Comparison of ENCODE assay signal across 18 cellular contexts in the genomic region with DNA sequence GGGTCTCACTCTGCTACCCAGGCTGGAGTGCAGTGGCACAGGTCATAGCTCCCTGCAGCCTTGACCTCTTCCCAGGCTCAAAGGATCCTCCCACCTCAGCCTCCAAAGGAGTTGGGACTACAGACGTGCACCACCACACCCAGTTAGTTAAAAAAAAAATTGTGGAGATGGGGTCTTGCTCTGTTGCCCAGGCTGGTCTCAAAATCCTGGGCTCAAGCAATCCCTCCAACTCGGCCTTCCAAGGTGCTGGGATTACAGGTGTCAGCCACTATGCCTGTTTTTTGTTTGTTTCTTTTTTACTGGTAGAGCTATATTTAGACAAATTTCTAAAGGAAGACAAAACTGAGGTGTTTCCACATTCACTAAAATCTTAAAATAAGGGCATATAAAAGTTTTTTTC. TPM values are rescaled to one million over a fixed set of nuclear protein-coding genes. Genes with fewer than 3 reads are reported as not detected.
DNase-seq lines count a peak whose midpoint lies in the region; ATAC-seq, FAIRE-seq and TF ChIP-seq lines count a peak whose summit lies in the region.
"Had no signal": no experiment of that assay in that cellular context is flagged by ENCODE, and none has a peak within 500 bp of the region (broad histone marks: within the 10 kb centered on the region; RNA-seq: fewer than 3 reads in every experiment).

No MANE protein-coding gene starts in this region.

- FAIRE-seq in GM12878 (lab: Jason Lieb, UNC) = no peak
- FAIRE-seq: kidney had no signal

- H3K4me3 Mint-ChIP-seq in CD4-positive, alpha-beta T cell = peak overlapping the region; percentile 3
- no peak overlapping the region for H3K4me3 Mint-ChIP-seq in natural killer cell

- TF ChIP-seq POLR2A in GM12878 (IDR thresholded peaks at IDR 0.05; ENCODE audit: low read depth, low read length) = no peak

- no peak for TF ChIP-seq CTCF in CD4-positive, alpha-beta T cell (IDR thresholded peaks at IDR 0.05)
- no peak for TF ChIP-seq CTCF in HEK293 (tag by site-specific recombination; IDR thresholded peaks at IDR 0.05)
- no peak for TF ChIP-seq CTCF in GM12878 (IDR thresholded peaks at IDR 0.05 in 2 of 3, conservative IDR thresholded peaks at IDR 0.05 in 1 of 3; ENCODE audit: control insufficient read depth in 2 of 3, extremely low read depth in 1 of 3, insufficient read depth in 1 of 3, low read depth in 3 of 3, low read length in 3 of 3)
- TF ChIP-seq CTCF in natural killer cell (IDR thresholded peaks at IDR 0.05) = no peak
- TF ChIP-seq CTCF in RWPE1 (conservative IDR thresholded peaks at IDR 0.05; ENCODE audit: low read depth) = no peak

- peaks cover 2% of the 10 kb centered on the region for H3K9me3 Mint-ChIP-seq in CD4-positive, alpha-beta T cell
- H3K9me3 Mint-ChIP-seq in natural killer cell = no peaks in the 10 kb centered on the region

- in situ Hi-C loops in GM12878 (cut with MboI) = no loop called here

- no TSS peak for BruUV-seq in GM12878 (replicated peaks; lab: Mats Ljungman, UMichigan)

- H4K20me1 ChIP-seq in GM12878 (ENCODE audit: control insufficient read depth, insufficient read depth) = no peaks in the 10 kb centered on the region

- peaks cover 37% of the 10 kb centered on the region for H3K4me1 Mint-ChIP-seq in CD4-positive, alpha-beta T cell (ENCODE audit: low read depth)
- peaks cover 48 to 58% of the 10 kb centered on the region in 2 donors for H3K4me1 Mint-ChIP-seq in natural killer cell

- peaks cover 10% of the 10 kb centered on the region for H3K27me3 Mint-ChIP-seq in CD4-positive, alpha-beta T cell
- peaks cover 6 to 12% of the 10 kb centered on the region in 2 donors for H3K27me3 Mint-ChIP-seq in natural killer cell (ENCODE audit: low read depth in 2 of 2)

- no peak overlapping the region for H2AFZ ChIP-seq in GM12878 (ENCODE audit: control insufficient read depth, low read depth, low read length)

- H3K4me3 ChIP-seq in HEK293 (ENCODE audit: low read depth, low read length) = no peak overlapping the region
- H3K4me3 ChIP-seq in GM12878 = peak overlapping the region; percentile 80; the same call in 1 of the 2 replicates
- H3K4me3 ChIP-seq: SK-N-MC had no signal

- POLR2A ChIA-PET in CD4-positive, alpha-beta T cell (lab: Charles Lee) = no interaction called here
- POLR2A ChIA-PET in HEK293 (lab: Yijun Ruan, JAX) = no interaction called here
- POLR2A ChIA-PET in GM12878 (lab: Charles Lee) = no interaction called here
- POLR2A ChIA-PET in RWPE1 (lab: Yijun Ruan, JAX; ENCODE audit: low non-redundant PET) = no interaction called here

- SMC1A ChIA-PET in GM12878 (lab: Charles Lee; ENCODE audit: uncharacterized antibody, unreplicated experiment) = interaction anchor here (0.8 to 2.1 kb wide), 2 partner anchors 12 to 24 kb away, joined by 3 to 9 read pairs; no protein-coding TSS in a partner anchor

- peaks cover 61% of the 10 kb centered on the region for H3K36me3 Mint-ChIP-seq in CD4-positive, alpha-beta T cell (ENCODE audit: low read depth)
- peaks cover 40% of the 10 kb centered on the region for H3K36me3 Mint-ChIP-seq in natural killer cell

- intact Hi-C loops in CD4-positive, alpha-beta T cell (cut with DNase I, micrococcal nuclease) = loop anchor here in 1 of 2 experiments (5.0 kb wide), 3 partner anchors 175 to 485 kb away; a partner anchor contains a TSS
- intact Hi-C loops in GM12878 (cut with micrococcal nuclease; ENCODE audit: unreplicated experiment) = no loop called here
- intact Hi-C loops in natural killer cell (cut with micrococcal nuclease) = no loop called here

- peaks cover 4% of the 10 kb centered on the region for H3K27me3 ChIP-seq in CD4-positive, alpha-beta T cell (ENCODE audit: control insufficient read depth, insufficient read depth, low read length)
- H3K27me3 ChIP-seq in GM12878 (replicated peaks in 1 of 2; ENCODE audit: control insufficient read depth in 2 of 2, insufficient read depth in 2 of 2, low read length in 1 of 2) = no peaks in the 10 kb centered on the region

- RAD21 ChIA-PET in GM12878 (lab: Charles Lee; ENCODE audit: unreplicated experiment) = interaction anchor here (0.8 kb wide), 1 partner anchor 12 kb away, joined by 3 read pairs; no protein-coding TSS in a partner anchor

- peak overlapping the region; percentile 66 for H3K4me2 ChIP-seq in GM12878 (ENCODE audit: control insufficient read depth, insufficient read depth)

- peaks cover 10 to 44% of the 10 kb centered on the region in 2 experiments for H3K36me3 ChIP-seq in HEK293 (ENCODE audit: control insufficient read depth in 2 of 2, insufficient read depth in 1 of 2, low read length in 2 of 2)
- H3K36me3 ChIP-seq in GM12878 (ENCODE audit: control insufficient read depth in 2 of 2, insufficient read depth in 2 of 2, low read length in 1 of 2) = peaks cover 0 to 20% of the 10 kb centered on the region in 2 experiments; a peak in 2 of 4 replicates

- no peak for DNase-seq in CD4-positive, alpha-beta T cell
- no peak for DNase-seq in GM12878 (ENCODE audit: low read depth, low spot score)
- no peak for DNase-seq in natural killer cell
- no peak for DNase-seq in NCI-H345 (lab: John Stamatoyannopoulos, UW)
- DNase-seq in cerebellar nuclear complex (lab: John Stamatoyannopoulos, UW) = no peak
- DNase-seq in RWPE1 (ENCODE audit: low spot score) = no peak
- DNase-seq: activated CD4-positive, alpha-beta T cell treated with anti-CD3 and anti-CD28 coated beads, Interleukin-2, amount 50 U/mL, for 1 hour; DMS 273 treated with DMSO at 0.1 percent for 48 hours; effector memory CD4-positive, alpha-beta T cell; kidney; NCI-H1436; NCI-H82; stimulated activated CD4-positive, alpha-beta T cell treated with anti-CD3 and anti-CD28 coated beads, Interleukin-12 subunit alpha, Interleukin-12 subunit beta, amount 100 ng/mL, for 4 hours; tibial artery had no signal

- CTCF ChIA-PET in CD4-positive, alpha-beta T cell (lab: Charles Lee) = no interaction called here
- CTCF ChIA-PET in HEK293 (lab: Yijun Ruan, JAX) (no interaction called here), GM12878 (lab: Yijun Ruan, JAX) (interaction anchor here (1.2 to 1.5 kb wide), 2 partner anchors 23 to 24 kb away, joined by 3 to 7 read pairs; no protein-coding TSS in a partner anchor), RWPE1 (lab: Yijun Ruan, JAX) (interaction anchor here (0.7 kb wide), 1 partner anchor 9 kb away, joined by 3 read pairs; no protein-coding TSS in a partner anchor)

- H3K9ac ChIP-seq in GM12878 (ENCODE audit: control insufficient read depth, insufficient read depth, low read length) = no peak overlapping the region

- peaks cover 6% of the 10 kb centered on the region for H3K9me3 ChIP-seq in CD4-positive, alpha-beta T cell (ENCODE audit: control insufficient read depth, low read length)
- H3K9me3 ChIP-seq in HEK293 (ENCODE audit: control insufficient read depth, insufficient read depth, low read depth, low read length) = no peaks in the 10 kb centered on the region
- no peaks in the 10 kb centered on the region; the same call in 2 of the 3 replicates for H3K9me3 ChIP-seq in GM12878 (replicated peaks; ENCODE audit: control insufficient read depth, insufficient read depth, low read length)
- H3K9me3 ChIP-seq: tibial artery had no signal

- H3K27ac ChIP-seq in CD4-positive, alpha-beta T cell (ENCODE audit: low read depth, low read length) = no peak overlapping the region
- H3K27ac ChIP-seq in HEK293 (ENCODE audit: extremely low read depth, low read depth, low read length) (no peak overlapping the region), GM12878 (ENCODE audit: control insufficient read depth, insufficient read depth) (no peak overlapping the region), RWPE1 (no peak overlapping the region)
- H3K27ac ChIP-seq: SK-N-MC, tibial artery had no signal

- 97% methylated on average over 2 of the region's 2 CpGs for WGBS in GM12878 (ENCODE audit: insufficient coverage, insufficient replicate concordance, low lambda C conversion rate, missing lambda C conversion rate)

- peaks cover 17% of the 10 kb centered on the region for H3K79me2 ChIP-seq in GM12878 (ENCODE audit: control insufficient read depth, insufficient read depth, low read length)

- peaks cover 4% of the 10 kb centered on the region; the same call in 1 of the 2 replicates for H3K4me1 ChIP-seq in HEK293 (ENCODE audit: control insufficient read depth, insufficient read depth, low read length)
- H3K4me1 ChIP-seq in GM12878 (ENCODE audit: control insufficient read depth, insufficient read depth, low read length) = peaks cover 7% of the 10 kb centered on the region

- no peak for TF ChIP-seq EP300 in GM12878 (IDR thresholded peaks at IDR 0.05; ENCODE audit: borderline replicate concordance in 1 of 2, control insufficient read depth in 1 of 2, low read depth in 2 of 2, low read length in 2 of 2)

- no peak for ATAC-seq in CD4-positive, alpha-beta T cell (ENCODE audit: poor library complexity)
- no peak for ATAC-seq in GM12878
- ATAC-seq in natural killer cell = no peak
- no peak for ATAC-seq in HG03095 (IDR thresholded peaks at IDR 0.05; ENCODE audit: unreplicated experiment)
- ATAC-seq: Panc1 had no signal

- H3K27ac Mint-ChIP-seq in CD4-positive, alpha-beta T cell = peak overlapping the region; percentile 81
- H3K27ac Mint-ChIP-seq in natural killer cell = peak overlapping the region; percentile 80 to 84

- no peak for TF ChIP-seq RAD21 in GM12878 (IDR thresholded peaks at IDR 0.05; ENCODE audit: insufficient read depth, low read depth, low read length)

RNA-seq across cellular contexts. Expression of a gene that starts 1.7 kb away (rescaled TPM):
- total RNA-seq in CD4-positive, alpha-beta T cell = 1 to 10 TPM; 5.9 to 6.6 TPM
- total RNA-seq in GM12878 (2013; cell fraction: nucleolus; rRNA removed) = 42.7 and 48.2 TPM in 2 replicates
- 29.8 TPM in 2 replicates for total RNA-seq in GM12878 (2014; rRNA removed)
- 21.3 TPM in 2 replicates for total RNA-seq in GM12878 (2014; rRNA removed; fragmentation: Illumina TruSeq; extraction: Trizol)
- total RNA-seq in GM12878 (2021) = 14.9 and 19.3 TPM in 2 replicates
- 9.0 TPM for polyA plus RNA-seq in GM12878 (2011; ENCODE audit: low read depth)
- 37.0 and 59.4 TPM in 2 replicates for polyA plus RNA-seq in GM12878 (2011; rRNA removed)
- 14.2 and 16.4 TPM in 2 replicates for polyA plus RNA-seq in GM12878 (2011; cell fraction: cytosol; rRNA removed)
- 19.6 and 19.7 TPM in 2 replicates for polyA plus RNA-seq in GM12878 (2011; cell fraction: nucleus; rRNA removed)
- polyA plus RNA-seq in GM12878 (2012) = 10.5 and 12.8 TPM in 2 replicates
- polyA plus RNA-seq in GM12878 (2014; fragmentation: Illumina TruSeq; extraction: Trizol) = 21.4 and 26.9 TPM in 2 replicates
- 10 to 100 TPM in 1 of 2 experiments, 1 to 10 TPM in 1; 6.5 to 12.1 TPM for polyA plus RNA-seq in GM12878 (2014; fragmentation: Nextera tagmentation; extraction: Ambion mirVana)
- 14.6 and 20.6 TPM in 2 replicates for polyA plus RNA-seq in GM12878 (2014; rRNA removed)
- polyA plus RNA-seq in GM12878 (2016; fragmentation: Nextera tagmentation; extraction: Ambion mirVana) = 10 to 100 TPM; 20.5 to 21.2 TPM
- polyA minus RNA-seq in GM12878 (2011; rRNA and poly(A)+ RNA removed) = 24.2 and 28.2 TPM in 2 replicates
- polyA minus RNA-seq in GM12878 (2011; cell fraction: cytosol; rRNA and poly(A)+ RNA removed) = 7.5 and 7.9 TPM in 2 replicates
- 20.6 and 23.7 TPM in 2 replicates for polyA minus RNA-seq in GM12878 (2011; cell fraction: nucleus; rRNA and poly(A)+ RNA removed)
- 10 to 100 TPM; 18.1 to 37.2 (median 23.1) TPM for total RNA-seq in natural killer cell

RNA-seq across cellular contexts. Expression of a gene that starts 56.9 kb away (rescaled TPM):
- total RNA-seq in CD4-positive, alpha-beta T cell = not detected
- total RNA-seq in GM12878 (2013; cell fraction: nucleolus; rRNA removed) = not detected in 2 replicates
- total RNA-seq in GM12878 (2014; rRNA removed) = not detected in 2 replicates
- total RNA-seq in GM12878 (2014; rRNA removed; fragmentation: Illumina TruSeq; extraction: Trizol) = 0.09 TPM in 1 of 2 replicates, not detected in the other
- total RNA-seq in GM12878 (2021) = 0.29 TPM in 1 of 2 replicates, not detected in the other
- not detected for polyA plus RNA-seq in GM12878 (2011; ENCODE audit: low read depth)
- polyA plus RNA-seq in GM12878 (2011; rRNA removed) = not detected in 2 replicates
- 0.01 TPM in 1 of 2 replicates, not detected in the other for polyA plus RNA-seq in GM12878 (2011; cell fraction: cytosol; rRNA removed)
- 0.03 and 0.06 TPM in 2 replicates for polyA plus RNA-seq in GM12878 (2011; cell fraction: nucleus; rRNA removed)
- polyA plus RNA-seq in GM12878 (2012) = 0.05 TPM in 1 of 2 replicates, not detected in the other
- polyA plus RNA-seq in GM12878 (2014; fragmentation: Illumina TruSeq; extraction: Trizol) = 0.01 TPM in 1 of 2 replicates, not detected in the other
- polyA plus RNA-seq in GM12878 (2014; fragmentation: Nextera tagmentation; extraction: Ambion mirVana) = under 1 TPM in 1 of 2 experiments, not detected in 1; 0.10 TPM
- polyA plus RNA-seq in GM12878 (2014; rRNA removed) = not detected in 2 replicates
- polyA plus RNA-seq in GM12878 (2016; fragmentation: Nextera tagmentation; extraction: Ambion mirVana) = under 1 TPM in 1 of 2 experiments, not detected in 1; 0.30 TPM
- polyA minus RNA-seq in GM12878 (2011; rRNA and poly(A)+ RNA removed) = 0.36 and 1.0 TPM in 2 replicates
- not detected in 2 replicates for polyA minus RNA-seq in GM12878 (2011; cell fraction: cytosol; rRNA and poly(A)+ RNA removed)
- not detected in 2 replicates for polyA minus RNA-seq in GM12878 (2011; cell fraction: nucleus; rRNA and poly(A)+ RNA removed)
- total RNA-seq in natural killer cell = 1 to 10 TPM in 1 of 3 donors, under 1 TPM in 2; 0.43 to 1.1 (median 0.82) TPM

Comparison
In these comparisons a context has a peak if more than half of its experiments do, and no peak if none do; other contexts are left out.
1. CTCF ChIA-PET loops: an anchor here in GM12878 (1.2 to 1.5 kb wide) and RWPE1 (0.7 kb wide); none called in CD4-positive, alpha-beta T cell and HEK293.